In the genomic region with DNA sequence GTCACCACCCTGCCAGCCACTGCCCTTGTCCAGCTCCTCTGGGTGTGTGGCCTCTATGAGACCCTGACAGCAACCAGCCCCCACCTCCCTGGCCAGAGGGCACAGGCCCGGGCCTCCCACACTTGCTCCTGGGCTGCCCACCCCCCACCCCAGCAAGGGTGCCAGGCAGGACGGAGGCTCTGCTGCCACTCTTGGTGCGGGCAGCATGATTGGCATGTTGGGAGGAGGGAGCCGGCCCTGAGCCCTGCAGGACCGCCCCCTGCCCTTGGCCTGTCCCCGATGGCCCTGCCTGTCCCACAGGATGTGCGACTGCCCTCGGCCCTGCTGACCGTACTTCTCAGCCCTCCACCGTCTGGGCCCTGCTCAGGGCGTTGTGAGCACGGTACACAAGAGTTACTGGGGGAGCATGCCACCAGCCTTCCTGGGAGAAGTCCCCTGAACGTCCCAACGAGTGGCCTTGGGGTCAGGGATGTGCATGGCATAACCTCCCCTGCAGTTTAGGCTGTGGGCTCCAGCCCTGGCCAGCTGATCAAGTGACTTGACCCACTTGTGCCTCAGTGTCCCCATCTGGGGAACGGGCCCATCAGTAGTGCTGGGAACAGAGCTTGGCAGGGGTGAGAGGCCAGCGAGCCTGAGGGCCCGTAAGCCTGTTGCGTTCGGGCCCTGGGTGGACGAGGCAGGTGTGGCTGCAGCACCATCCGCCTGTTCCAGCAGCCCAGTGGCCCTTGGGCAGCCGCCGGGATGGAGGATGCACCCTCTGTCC, we compare ENCODE assay signal across 9 cellular contexts. TPM values are rescaled to one million over a fixed set of nuclear protein-coding genes. Genes with fewer than 3 reads are reported as not detected.
A peak's percentile ranks its signal among the peaks of the same experiment; 100 is the strongest.
DNase-seq lines count a peak whose midpoint lies in the region; ATAC-seq, FAIRE-seq and TF ChIP-seq lines count a peak whose summit lies in the region.
"Had no signal": no experiment of that assay in that cellular context is flagged by ENCODE, and none has a peak within 500 bp of the region (broad histone marks: within the 10 kb centered on the region; RNA-seq: fewer than 3 reads in every experiment).

No MANE protein-coding gene starts in this region.

- ATAC-seq in HepG2 (peak; percentile 7; the same call in 2 of the 3 replicates), GM21529 (IDR thresholded peaks at IDR 0.05; ENCODE audit: unreplicated experiment) (no peak)

- H4K20me1 ChIP-seq in mammary epithelial cell (ENCODE audit: insufficient read depth, low read length): no peaks in the 10 kb centered on the region
- H4K20me1 ChIP-seq in HepG2 (ENCODE audit: insufficient read depth, low read length): no peaks in the 10 kb centered on the region

- H3K4me1 ChIP-seq in mammary epithelial cell (ENCODE audit: insufficient read depth, low read length) (peaks cover 51% of the 10 kb centered on the region), HepG2 (ENCODE audit: insufficient read depth, low read length) (peaks cover 64% of the 10 kb centered on the region), vagina (peaks cover 45% of the 10 kb centered on the region)

- BruUV-seq in mammary epithelial cell (replicated peaks; lab: Mats Ljungman, UMichigan) (no TSS peak), HepG2 (replicated peaks; lab: Mats Ljungman, UMichigan) (no TSS peak)

- H3K36me3 ChIP-seq in mammary epithelial cell (ENCODE audit: insufficient read depth, low read length): no peaks in the 10 kb centered on the region
- H3K36me3 ChIP-seq in HepG2 (replicated peaks in 1 of 2; ENCODE audit: control insufficient read depth in 1 of 2, insufficient read depth in 2 of 2, low read length in 2 of 2): no peaks in the 10 kb centered on the region
- H3K36me3 ChIP-seq in vagina: peaks cover 0 to 2% of the 10 kb centered on the region in 2 donors
- H3K36me3 ChIP-seq: HAP-1, ovary had no signal

- H2AFZ ChIP-seq in mammary epithelial cell (ENCODE audit: low read depth, low read length) (no peak overlapping the region), HepG2 (ENCODE audit: low read length) (no peak overlapping the region)

- H3K27ac ChIP-seq in mammary epithelial cell (ENCODE audit: insufficient read depth, low read depth, low read length) (no peak overlapping the region), HepG2 (ENCODE audit: extremely low read length, insufficient read depth, low read length) (no peak overlapping the region), vagina (peak overlapping the region; percentile 22)

- TF ChIP-seq CTCF in mammary epithelial cell (conservative IDR thresholded peaks at IDR 0.05 in 1 of 2, IDR thresholded peaks at IDR 0.05 in 1 of 2; ENCODE audit: extremely low read depth in 1 of 2, insufficient read depth in 1 of 2, low read depth in 1 of 2, low read length in 2 of 2): no peak
- TF ChIP-seq CTCF in HepG2 (CRISPR knock-in tag; IDR thresholded peaks at IDR 0.05): no peak
- no peak for TF ChIP-seq CTCF in vagina (IDR thresholded peaks at IDR 0.05)

- DNase-seq in mammary epithelial cell (no peak), HepG2 (ENCODE audit: low spot score) (no peak), vagina (ENCODE audit: extremely low spot score in 2 of 2) (no peak)
- no peak for DNase-seq in activated effector memory CD4-positive, alpha-beta T cell treated with anti-CD3 and anti-CD28 coated beads, Interleukin-2, amount 50 U/mL, for 16 hours
- DNase-seq: NCI-H146 had no signal

- dilution Hi-C loops in mammary epithelial cell (cut with HindIII; ENCODE audit: low sequenced_read_pairs): loop anchor here (5.0 kb wide), 2 partner anchors 39 to 144 kb away; no protein-coding TSS in a partner anchor

- TF ChIP-seq POLR2A in HepG2 (IDR thresholded peaks at IDR 0.05; ENCODE audit: insufficient read depth in 1 of 2, low read depth in 2 of 2, low read length in 2 of 2) (no peak), vagina (IDR thresholded peaks at IDR 0.05) (no peak)

- peak overlapping the region; percentile 79 for H3K4me2 ChIP-seq in mammary epithelial cell (ENCODE audit: insufficient read depth, low read depth, low read length)
- peak overlapping the region; percentile 55 for H3K4me2 ChIP-seq in HepG2 (ENCODE audit: low read depth, low read length)

- POLR2A ChIA-PET in HepG2 (lab: Yijun Ruan, JAX): no interaction called here

- WGBS in mammary epithelial cell (ENCODE audit: low coverage, missing lambda C conversion rate): 75% methylated on average over 16 of the region's 23 CpGs
- 10% methylated on average over 5 of the region's 23 CpGs for WGBS in HepG2 (ENCODE audit: low lambda C conversion rate)

- in situ Hi-C loops in mammary epithelial cell (cut with MboI; ENCODE audit: low sequenced_read_pairs in 2 of 2) (loop anchor here in 1 of 2 donors (25.0 kb wide), 1 partner anchor 294 kb away; no protein-coding TSS in a partner anchor), HepG2 (cut with HindIII; ENCODE audit: extremely low pct_ligation_motif_present, low pct_unique_long_range_greater_than_20kb) (loop anchor here (25.0 kb wide), 1 partner anchor 294 kb away; no protein-coding TSS in a partner anchor)

- H3K27me3 ChIP-seq in mammary epithelial cell (ENCODE audit: insufficient read depth, low read length): no peaks in the 10 kb centered on the region
- peaks cover 0 to 9% of the 10 kb centered on the region in 2 experiments; a peak in 2 of 5 replicates for H3K27me3 ChIP-seq in HepG2 (ENCODE audit: control insufficient read depth in 1 of 2, insufficient read depth in 2 of 2, low read length in 2 of 2)
- no peaks in the 10 kb centered on the region for H3K27me3 ChIP-seq in vagina
- H3K27me3 ChIP-seq: ovary had no signal

- no peak for TF ChIP-seq EP300 in HepG2 (IDR thresholded peaks at IDR 0.05; ENCODE audit: low read depth in 2 of 2, low read length in 2 of 2)
- no peak for TF ChIP-seq EP300 in HepG2 (CRISPR knock-in tag; IDR thresholded peaks at IDR 0.05; ENCODE audit: borderline replicate concordance)

- no peak for FAIRE-seq in HepG2 (lab: Jason Lieb, UNC)
- FAIRE-seq: colon had no signal

- TF ChIP-seq RAD21 in HepG2 (CRISPR knock-in tag; IDR thresholded peaks at IDR 0.05): no peak

- intact Hi-C loops in mammary epithelial cell (cut with micrococcal nuclease) (no loop called here), HepG2 (cut with micrococcal nuclease; ENCODE audit: unreplicated experiment) (no loop called here), vagina (cut with DNase I) (no loop called here)

- H3K9me3 ChIP-seq in mammary epithelial cell (replicated peaks; ENCODE audit: insufficient read depth, low read length): no peaks in the 10 kb centered on the region
- no peaks in the 10 kb centered on the region for H3K9me3 ChIP-seq in HepG2 (ENCODE audit: low read length)
- no peaks in the 10 kb centered on the region for H3K9me3 ChIP-seq in vagina
- H3K9me3 ChIP-seq: HAP-1, ovary had no signal

- H3K9ac ChIP-seq in mammary epithelial cell (ENCODE audit: insufficient read depth, low read length) (no peak overlapping the region), HepG2 (ENCODE audit: insufficient read depth, low read depth, low read length) (no peak overlapping the region)

- H3K79me2 ChIP-seq in mammary epithelial cell (ENCODE audit: insufficient read depth, low read length) (peaks cover 24% of the 10 kb centered on the region), HepG2 (ENCODE audit: insufficient read depth, low read length) (no peaks in the 10 kb centered on the region)

- CTCF ChIA-PET in mammary epithelial cell (lab: Charles Lee; ENCODE audit: low non-redundant PET): no interaction called here
- CTCF ChIA-PET in HepG2 (lab: Yijun Ruan, JAX; ENCODE audit: low intra/inter-chr PET ratio, low total read pairs): no interaction called here

- H3K4me3 ChIP-seq in mammary epithelial cell (replicated peaks in 1 of 3; ENCODE audit: insufficient read depth in 1 of 3, low read depth in 2 of 3, low read length in 3 of 3) (no peak overlapping the region), HepG2 (replicated peaks in 1 of 3; ENCODE audit: insufficient read depth in 1 of 3, low read depth in 2 of 3, low read length in 3 of 3) (peak overlapping the region in 1 of 3 experiments; percentile 50; a peak in 2 of 6 replicates), vagina (peak overlapping the region; percentile 30 to 46)
- H3K4me3 ChIP-seq: HAP-1 had no signal

RNA-seq across cellular contexts. Expression of a gene that starts 16.0 kb away (rescaled TPM):
- total RNA-seq in mammary epithelial cell: 10 to 100 TPM; 34.3 to 34.4 TPM
- polyA plus RNA-seq in mammary epithelial cell: 9.1 TPM
- 2.2 TPM for polyA minus RNA-seq in mammary epithelial cell
- 0.59 and 1.0 TPM in 2 replicates for total RNA-seq in HepG2 (2016; rRNA removed; fragmentation: Illumina TruSeq; extraction: Trizol)
- total RNA-seq in HepG2 (2016; cell fraction: cytosol; rRNA removed; fragmentation: Illumina TruSeq; extraction: Trizol; ENCODE audit: low read depth): 0.26 and 0.30 TPM in 2 replicates
- total RNA-seq in HepG2 (2016; cell fraction: insoluble cytoplasmic fraction; rRNA removed; fragmentation: Illumina TruSeq; extraction: Trizol): 0.55 and 1.1 TPM in 2 replicates
- total RNA-seq in HepG2 (2016; cell fraction: membrane; rRNA removed; fragmentation: Illumina TruSeq; extraction: Trizol): 0.53 and 0.72 TPM in 2 replicates
- 0.72 and 0.81 TPM in 2 replicates for total RNA-seq in HepG2 (2016; cell fraction: nucleus; rRNA removed; fragmentation: Illumina TruSeq; extraction: Trizol)
- polyA plus RNA-seq in HepG2 (2011; rRNA removed): 2.4 and 3.4 TPM in 2 replicates
- polyA plus RNA-seq in HepG2 (2011; cell fraction: cytosol; rRNA removed): 1.6 and 2.7 TPM in 2 replicates
- 11.3 and 15.0 TPM in 2 replicates for polyA plus RNA-seq in HepG2 (2011; cell fraction: nucleus; rRNA removed)
- polyA plus RNA-seq in HepG2 (2012): 1.2 and 1.6 TPM in 2 replicates
- 0.28 and 0.43 TPM in 2 replicates for polyA plus RNA-seq in HepG2 (2016; cell fraction: cytosol; fragmentation: Illumina TruSeq; extraction: Trizol; ENCODE audit: low read depth)
- polyA plus RNA-seq in HepG2 (2016; cell fraction: insoluble cytoplasmic fraction; fragmentation: Illumina TruSeq; extraction: Trizol; ENCODE audit: low read depth): 0.72 and 1.2 TPM in 2 replicates
- polyA plus RNA-seq in HepG2 (2016; cell fraction: membrane; fragmentation: Illumina TruSeq; extraction: Trizol; ENCODE audit: low read depth): 0.61 and 1.2 TPM in 2 replicates
- polyA plus RNA-seq in HepG2 (2016; cell fraction: nucleus; fragmentation: Illumina TruSeq; extraction: Trizol; ENCODE audit: insufficient read depth, low read depth): 3.5 and 3.8 TPM in 2 replicates
- 2.9 and 5.8 TPM in 2 replicates for polyA minus RNA-seq in HepG2 (2011; rRNA and poly(A)+ RNA removed; ENCODE audit: low replicate concordance)
- 1.4 and 1.6 TPM in 2 replicates for polyA minus RNA-seq in HepG2 (2011; cell fraction: cytosol; rRNA and poly(A)+ RNA removed)
- polyA minus RNA-seq in HepG2 (2011; cell fraction: nucleus; rRNA and poly(A)+ RNA removed): 1.7 TPM in 2 replicates
- 35.4 TPM for total RNA-seq in vagina

RNA-seq across cellular contexts. Expression of a gene that starts 20.2 kb away (rescaled TPM):
- total RNA-seq in mammary epithelial cell (10 to 100 TPM; 11.7 to 33.9 TPM), HepG2 (2016; rRNA removed; fragmentation: Illumina TruSeq; extraction: Trizol) (5.4 and 8.0 TPM in 2 replicates), vagina (25.0 TPM)
- polyA plus RNA-seq in mammary epithelial cell (13.8 TPM), HepG2 (2011; rRNA removed) (3.4 and 4.5 TPM in 2 replicates)
- not detected for polyA minus RNA-seq in mammary epithelial cell
- total RNA-seq in HepG2 (2016; cell fraction: cytosol; rRNA removed; fragmentation: Illumina TruSeq; extraction: Trizol; ENCODE audit: low read depth): 8.5 and 9.7 TPM in 2 replicates
- total RNA-seq in HepG2 (2016; cell fraction: insoluble cytoplasmic fraction; rRNA removed; fragmentation: Illumina TruSeq; extraction: Trizol): 5.7 and 10.6 TPM in 2 replicates
- total RNA-seq in HepG2 (2016; cell fraction: membrane; rRNA removed; fragmentation: Illumina TruSeq; extraction: Trizol): 8.2 and 10.5 TPM in 2 replicates
- total RNA-seq in HepG2 (2016; cell fraction: nucleus; rRNA removed; fragmentation: Illumina TruSeq; extraction: Trizol): 2.7 and 3.8 TPM in 2 replicates
- polyA plus RNA-seq in HepG2 (2011; cell fraction: cytosol; rRNA removed): 1.9 and 8.6 TPM in 2 replicates
- polyA plus RNA-seq in HepG2 (2011; cell fraction: nucleus; rRNA removed): 4.9 and 10.5 TPM in 2 replicates
- polyA plus RNA-seq in HepG2 (2012): 1.9 and 2.8 TPM in 2 replicates
- 8.4 and 8.5 TPM in 2 replicates for polyA plus RNA-seq in HepG2 (2016; cell fraction: cytosol; fragmentation: Illumina TruSeq; extraction: Trizol; ENCODE audit: low read depth)
- polyA plus RNA-seq in HepG2 (2016; cell fraction: insoluble cytoplasmic fraction; fragmentation: Illumina TruSeq; extraction: Trizol; ENCODE audit: low read depth): 4.0 and 5.1 TPM in 2 replicates
- polyA plus RNA-seq in HepG2 (2016; cell fraction: membrane; fragmentation: Illumina TruSeq; extraction: Trizol; ENCODE audit: low read depth): 6.4 and 6.8 TPM in 2 replicates
- 5.5 and 7.2 TPM in 2 replicates for polyA plus RNA-seq in HepG2 (2016; cell fraction: nucleus; fragmentation: Illumina TruSeq; extraction: Trizol; ENCODE audit: insufficient read depth, low read depth)
- 0.90 and 2.5 TPM in 2 replicates for polyA minus RNA-seq in HepG2 (2011; rRNA and poly(A)+ RNA removed; ENCODE audit: low replicate concordance)
- polyA minus RNA-seq in HepG2 (2011; cell fraction: cytosol; rRNA and poly(A)+ RNA removed): 1.3 TPM in 1 of 2 replicates, not detected in the other
- polyA minus RNA-seq in HepG2 (2011; cell fraction: nucleus; rRNA and poly(A)+ RNA removed): 2.6 and 2.8 TPM in 2 replicates

RNA-seq across cellular contexts. Expression of a gene that starts 30.2 kb away (rescaled TPM):
- total RNA-seq in mammary epithelial cell (1 to 10 TPM in 1 of 2 donors, under 1 TPM in 1; 0.47 to 1.0 TPM), HepG2 (2016; rRNA removed; fragmentation: Illumina TruSeq; extraction: Trizol) (3.6 and 7.4 TPM in 2 replicates), vagina (16.9 TPM)
- polyA plus RNA-seq in mammary epithelial cell (0.14 TPM), HepG2 (2011; rRNA removed) (3.3 and 7.2 TPM in 2 replicates)
- polyA minus RNA-seq in mammary epithelial cell: not detected
- total RNA-seq in HepG2 (2016; cell fraction: cytosol; rRNA removed; fragmentation: Illumina TruSeq; extraction: Trizol; ENCODE audit: low read depth): 2.1 TPM in 2 replicates
- total RNA-seq in HepG2 (2016; cell fraction: insoluble cytoplasmic fraction; rRNA removed; fragmentation: Illumina TruSeq; extraction: Trizol): 3.4 and 7.7 TPM in 2 replicates
- total RNA-seq in HepG2 (2016; cell fraction: membrane; rRNA removed; fragmentation: Illumina TruSeq; extraction: Trizol): 1.7 and 2.5 TPM in 2 replicates
- 7.9 and 8.9 TPM in 2 replicates for total RNA-seq in HepG2 (2016; cell fraction: nucleus; rRNA removed; fragmentation: Illumina TruSeq; extraction: Trizol)
- 1.3 and 2.2 TPM in 2 replicates for polyA plus RNA-seq in HepG2 (2011; cell fraction: cytosol; rRNA removed)
- 51.0 and 60.5 TPM in 2 replicates for polyA plus RNA-seq in HepG2 (2011; cell fraction: nucleus; rRNA removed)
- polyA plus RNA-seq in HepG2 (2012): 2.6 and 4.5 TPM in 2 replicates
- polyA plus RNA-seq in HepG2 (2016; cell fraction: cytosol; fragmentation: Illumina TruSeq; extraction: Trizol; ENCODE audit: low read depth): 0.79 and 1.0 TPM in 2 replicates
- polyA plus RNA-seq in HepG2 (2016; cell fraction: insoluble cytoplasmic fraction; fragmentation: Illumina TruSeq; extraction: Trizol; ENCODE audit: low read depth): 2.6 and 5.2 TPM in 2 replicates
- 0.66 and 0.74 TPM in 2 replicates for polyA plus RNA-seq in HepG2 (2016; cell fraction: membrane; fragmentation: Illumina TruSeq; extraction: Trizol; ENCODE audit: low read depth)
- 23.4 and 24.3 TPM in 2 replicates for polyA plus RNA-seq in HepG2 (2016; cell fraction: nucleus; fragmentation: Illumina TruSeq; extraction: Trizol; ENCODE audit: insufficient read depth, low read depth)
- polyA minus RNA-seq in HepG2 (2011; rRNA and poly(A)+ RNA removed; ENCODE audit: low replicate concordance): 2.0 and 6.6 TPM in 2 replicates
- 0.62 and 0.99 TPM in 2 replicates for polyA minus RNA-seq in HepG2 (2011; cell fraction: cytosol; rRNA and poly(A)+ RNA removed)
- 8.3 and 8.4 TPM in 2 replicates for polyA minus RNA-seq in HepG2 (2011; cell fraction: nucleus; rRNA and poly(A)+ RNA removed)

RNA-seq across cellular contexts. Expression of a gene that starts 39.4 kb away (rescaled TPM):
- total RNA-seq in mammary epithelial cell (under 1 TPM in 1 of 2 donors, not detected in 1; 0.05 TPM), HepG2 (2016; rRNA removed; fragmentation: Illumina TruSeq; extraction: Trizol) (0.13 TPM in 1 of 2 replicates, not detected in the other), vagina (not detected)
- polyA plus RNA-seq in mammary epithelial cell (not detected), HepG2 (2011; rRNA removed) (0.03 and 0.09 TPM in 2 replicates)
- polyA minus RNA-seq in mammary epithelial cell: not detected
- not detected in 2 replicates for total RNA-seq in HepG2 (2016; cell fraction: cytosol; rRNA removed; fragmentation: Illumina TruSeq; extraction: Trizol; ENCODE audit: low read depth)
- total RNA-seq in HepG2 (2016; cell fraction: insoluble cytoplasmic fraction; rRNA removed; fragmentation: Illumina TruSeq; extraction: Trizol): 0.09 TPM in 1 of 2 replicates, not detected in the other
- 0.10 TPM in 1 of 2 replicates, not detected in the other for total RNA-seq in HepG2 (2016; cell fraction: membrane; rRNA removed; fragmentation: Illumina TruSeq; extraction: Trizol)
- 0.16 and 0.28 TPM in 2 replicates for total RNA-seq in HepG2 (2016; cell fraction: nucleus; rRNA removed; fragmentation: Illumina TruSeq; extraction: Trizol)
- polyA plus RNA-seq in HepG2 (2011; cell fraction: cytosol; rRNA removed): 0.01 and 0.03 TPM in 2 replicates
- polyA plus RNA-seq in HepG2 (2011; cell fraction: nucleus; rRNA removed): 0.45 and 0.48 TPM in 2 replicates
- polyA plus RNA-seq in HepG2 (2012): 0.04 TPM in 1 of 2 replicates, not detected in the other
- polyA plus RNA-seq in HepG2 (2016; cell fraction: cytosol; fragmentation: Illumina TruSeq; extraction: Trizol; ENCODE audit: low read depth): not detected in 2 replicates
- polyA plus RNA-seq in HepG2 (2016; cell fraction: insoluble cytoplasmic fraction; fragmentation: Illumina TruSeq; extraction: Trizol; ENCODE audit: low read depth): not detected in 2 replicates
- 0.08 TPM in 1 of 2 replicates, not detected in the other for polyA plus RNA-seq in HepG2 (2016; cell fraction: membrane; fragmentation: Illumina TruSeq; extraction: Trizol; ENCODE audit: low read depth)
- polyA plus RNA-seq in HepG2 (2016; cell fraction: nucleus; fragmentation: Illumina TruSeq; extraction: Trizol; ENCODE audit: insufficient read depth, low read depth): 0.14 and 0.17 TPM in 2 replicates
- polyA minus RNA-seq in HepG2 (2011; rRNA and poly(A)+ RNA removed; ENCODE audit: low replicate concordance): 0.20 and 0.49 TPM in 2 replicates
- polyA minus RNA-seq in HepG2 (2011; cell fraction: cytosol; rRNA and poly(A)+ RNA removed): not detected in 2 replicates
- 0.39 and 0.50 TPM in 2 replicates for polyA minus RNA-seq in HepG2 (2011; cell fraction: nucleus; rRNA and poly(A)+ RNA removed)

RNA-seq across cellular contexts. Expression of a gene that starts 56.7 kb away (rescaled TPM):
- total RNA-seq in mammary epithelial cell (1 to 10 TPM; 7.0 to 9.2 TPM), HepG2 (2016; rRNA removed; fragmentation: Illumina TruSeq; extraction: Trizol) (4.3 and 6.0 TPM in 2 replicates), vagina (3.2 TPM)
- polyA plus RNA-seq in mammary epithelial cell (2.9 TPM), HepG2 (2011; rRNA removed) (2.0 and 3.3 TPM in 2 replicates)
- 0.52 TPM for polyA minus RNA-seq in mammary epithelial cell
- total RNA-seq in HepG2 (2016; cell fraction: cytosol; rRNA removed; fragmentation: Illumina TruSeq; extraction: Trizol; ENCODE audit: low read depth): 0.51 and 0.88 TPM in 2 replicates
- total RNA-seq in HepG2 (2016; cell fraction: insoluble cytoplasmic fraction; rRNA removed; fragmentation: Illumina TruSeq; extraction: Trizol): 3.9 and 6.1 TPM in 2 replicates
- total RNA-seq in HepG2 (2016; cell fraction: membrane; rRNA removed; fragmentation: Illumina TruSeq; extraction: Trizol): 1.5 TPM in 2 replicates
- total RNA-seq in HepG2 (2016; cell fraction: nucleus; rRNA removed; fragmentation: Illumina TruSeq; extraction: Trizol): 7.0 and 9.4 TPM in 2 replicates
- polyA plus RNA-seq in HepG2 (2011; cell fraction: cytosol; rRNA removed): 1.0 and 1.7 TPM in 2 replicates
- 20.5 and 27.4 TPM in 2 replicates for polyA plus RNA-seq in HepG2 (2011; cell fraction: nucleus; rRNA removed)
- polyA plus RNA-seq in HepG2 (2012): 3.3 TPM in 2 replicates
- 0.61 and 0.67 TPM in 2 replicates for polyA plus RNA-seq in HepG2 (2016; cell fraction: cytosol; fragmentation: Illumina TruSeq; extraction: Trizol; ENCODE audit: low read depth)
- polyA plus RNA-seq in HepG2 (2016; cell fraction: insoluble cytoplasmic fraction; fragmentation: Illumina TruSeq; extraction: Trizol; ENCODE audit: low read depth): 3.3 and 4.8 TPM in 2 replicates
- 1.2 and 1.3 TPM in 2 replicates for polyA plus RNA-seq in HepG2 (2016; cell fraction: membrane; fragmentation: Illumina TruSeq; extraction: Trizol; ENCODE audit: low read depth)
- polyA plus RNA-seq in HepG2 (2016; cell fraction: nucleus; fragmentation: Illumina TruSeq; extraction: Trizol; ENCODE audit: insufficient read depth, low read depth): 37.0 and 38.1 TPM in 2 replicates
- polyA minus RNA-seq in HepG2 (2011; rRNA and poly(A)+ RNA removed; ENCODE audit: low replicate concordance): 1.5 and 5.2 TPM in 2 replicates
- 0.53 and 1.1 TPM in 2 replicates for polyA minus RNA-seq in HepG2 (2011; cell fraction: cytosol; rRNA and poly(A)+ RNA removed)
- polyA minus RNA-seq in HepG2 (2011; cell fraction: nucleus; rRNA and poly(A)+ RNA removed): 6.3 and 6.8 TPM in 2 replicates

Comparison
In these comparisons a context has a peak if more than half of its experiments do, and no peak if none do; other contexts are left out.
1. H3K4me3 ChIP-seq: peak in vagina (2 of 2); none in mammary epithelial cell (0 of 3).
2. RNA of a gene that starts 16.0 kb away (total RNA-seq): 35.4 TPM in vagina (single experiment) and 34.3 to 34.4 TPM in mammary epithelial cell; 0.26 to 1.1 TPM in HepG2; every median in the first group is over 10 times any median in the second.